10 cellular contexts compared by ENCODE assay signal in the genomic region with DNA sequence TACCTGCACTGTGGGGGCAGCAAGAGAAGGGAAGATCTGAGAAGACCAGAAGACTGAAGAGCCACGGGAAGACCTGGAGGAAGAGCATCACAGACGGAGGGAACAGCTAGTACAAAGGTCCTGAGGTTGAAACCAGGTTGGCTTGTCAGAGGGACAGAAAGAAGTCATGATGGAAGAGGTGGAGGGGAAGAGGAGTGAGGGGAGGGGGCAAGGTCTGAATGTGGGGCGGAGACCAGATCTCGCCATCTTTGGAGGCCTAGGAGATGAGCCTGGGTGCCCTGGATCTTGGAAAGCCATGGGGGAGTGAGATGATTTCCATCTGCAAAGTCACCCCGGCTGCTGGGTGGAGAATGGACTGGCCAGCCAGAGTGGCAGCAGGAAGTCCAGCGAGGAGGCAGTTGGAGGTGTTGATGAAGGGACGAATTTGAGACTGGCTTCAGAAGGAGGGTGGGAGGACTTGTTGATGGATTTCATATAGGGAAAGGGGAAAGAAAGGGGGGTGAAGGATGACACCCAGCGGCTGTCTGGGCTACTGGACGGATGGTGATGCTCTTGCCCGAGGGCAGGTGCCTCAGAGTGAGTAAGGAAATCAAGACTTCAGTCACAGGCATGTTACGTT. TPM values are rescaled to one million over a fixed set of nuclear protein-coding genes. Genes with fewer than 3 reads are reported as not detected.
A peak's percentile ranks its signal among the peaks of the same experiment; 100 is the strongest.
DNase-seq lines count a peak whose midpoint lies in the region; ATAC-seq and TF ChIP-seq lines count a peak whose summit lies in the region.
"Had no signal": no experiment of that assay in that cellular context is flagged by ENCODE, and none has a peak within 500 bp of the region (broad histone marks: within the 10 kb centered on the region; RNA-seq: fewer than 3 reads in every experiment).

No MANE protein-coding gene starts in this region.

- no peak overlapping the region for H3K27ac ChIP-seq in DOHH2 (ENCODE audit: low read depth, low read length)
- H3K27ac ChIP-seq in Peyer's patch, result peak overlapping the region; percentile 73 to 96 (median 86)
- H3K27ac ChIP-seq in sigmoid colon, result peak overlapping the region; percentile 85 to 92 (median 90)

- peak overlapping the region; percentile 88 for H3K4me3 ChIP-seq in DOHH2 (ENCODE audit: low read length)
- H3K4me3 ChIP-seq in Peyer's patch, result no peak overlapping the region
- no peak overlapping the region for H3K4me3 ChIP-seq in epithelial cell of esophagus (ENCODE audit: low read length)
- H3K4me3 ChIP-seq in sigmoid colon, result no peak overlapping the region
- H3K4me3 ChIP-seq: smooth muscle cell had no signal

- H3K4me2 ChIP-seq in DOHH2 (ENCODE audit: low read length), result peak overlapping the region; percentile 99
- H3K4me2 ChIP-seq: smooth muscle cell had no signal

- no peaks in the 10 kb centered on the region for H4K20me1 ChIP-seq in DOHH2 (ENCODE audit: control insufficient read depth, insufficient read depth, low read depth, low read length)

- H3F3A ChIP-seq in DOHH2 (ENCODE audit: control insufficient read depth, insufficient read depth), result peaks cover 5% of the 10 kb centered on the region

- H3K27me3 ChIP-seq in DOHH2 (ENCODE audit: control insufficient read depth, low read length) (no peaks in the 10 kb centered on the region), Peyer's patch (no peaks in the 10 kb centered on the region), sigmoid colon (no peaks in the 10 kb centered on the region)

- intact Hi-C loops in sigmoid colon (cut with DNase I), result no loop called here

- ATAC-seq in GM19452 (IDR thresholded peaks at IDR 0.05; ENCODE audit: unreplicated experiment), result no peak
- ATAC-seq in GM18498 (IDR thresholded peaks at IDR 0.05; ENCODE audit: unreplicated experiment), result no peak

- H3K9me2 ChIP-seq in DOHH2 (replicated peaks; ENCODE audit: control insufficient read depth, low read length), result no peaks in the 10 kb centered on the region

- TF ChIP-seq EP300 in sigmoid colon (IDR thresholded peaks at IDR 0.05), result no peak

- WGBS in sigmoid colon, 2 donors, result 85 to 86% methylated on average over 11 of the region's 11 CpGs

- peaks cover 23% of the 10 kb centered on the region for H3K4me1 ChIP-seq in DOHH2 (ENCODE audit: control insufficient read depth, low read length)
- H3K4me1 ChIP-seq in Peyer's patch, result peaks cover 0 to 5% (median 0%) of the 10 kb centered on the region in 4 donors
- peaks cover 0 to 11% (median 6%) of the 10 kb centered on the region in 4 donors for H3K4me1 ChIP-seq in sigmoid colon

- DNase-seq in Peyer's patch (no peak), epithelial cell of esophagus (ENCODE audit: low read depth) (peak; percentile 93), sigmoid colon (peak; percentile 64), D341Med (ENCODE audit: low spot score) (no peak)
- DNase-seq in effector CD8-positive, alpha-beta T cell (lab: John Stamatoyannopoulos, UW), result no peak
- DNase-seq: hypothalamus had no signal

- TF ChIP-seq CTCF in DOHH2 (IDR thresholded peaks at IDR 0.05; ENCODE audit: low read depth, low read length, poor library complexity, severe bottlenecking), result no peak
- no peak for TF ChIP-seq CTCF in Peyer's patch (IDR thresholded peaks at IDR 0.05)
- no peak for TF ChIP-seq CTCF in epithelial cell of esophagus (IDR thresholded peaks at IDR 0.05; ENCODE audit: insufficient read depth, low read depth, low read length, missing control alignments)
- TF ChIP-seq CTCF in sigmoid colon (IDR thresholded peaks at IDR 0.05), result no peak

- H3K9me3 ChIP-seq in DOHH2 (ENCODE audit: control insufficient read depth, insufficient read depth, low read length), result no peaks in the 10 kb centered on the region
- H3K9me3 ChIP-seq in Peyer's patch, result no peaks in the 10 kb centered on the region
- no peaks in the 10 kb centered on the region for H3K9me3 ChIP-seq in sigmoid colon

- H3K79me2 ChIP-seq in DOHH2 (ENCODE audit: control insufficient read depth, low read length), result no peaks in the 10 kb centered on the region

- H3K36me3 ChIP-seq in DOHH2 (ENCODE audit: control insufficient read depth, low read length) (peaks cover 3% of the 10 kb centered on the region; the same call in 1 of the 2 replicates), Peyer's patch (no peaks in the 10 kb centered on the region), sigmoid colon (no peaks in the 10 kb centered on the region)

- TF ChIP-seq POLR2A in Peyer's patch (IDR thresholded peaks at IDR 0.05), result no peak
- TF ChIP-seq POLR2A in sigmoid colon (IDR thresholded peaks at IDR 0.05), result no peak

RNA-seq across cellular contexts. Expression of gene UBC, which starts 14.6 kb away (rescaled TPM):
- 1,000 to 10,000 TPM in 3 of 4 donors, 100 to 1,000 TPM in 1; 898 to 2,531 (median 1,185) TPM for total RNA-seq in Peyer's patch
- total RNA-seq in sigmoid colon, result 1,000 to 10,000 TPM; 1,126 to 1,785 (median 1,332) TPM
- 1,000 to 10,000 TPM; 1,056 to 1,508 (median 1,064) TPM for polyA plus RNA-seq in sigmoid colon

RNA-seq across cellular contexts. Expression of gene DHX37, which starts 59.9 kb away (rescaled TPM):
- total RNA-seq in Peyer's patch, result 10 to 100 TPM in 3 of 4 donors, 1 to 10 TPM in 1; 9.5 to 42.1 (median 23.5) TPM
- 10 to 100 TPM in 1 of 4 donors, 1 to 10 TPM in 3; 5.0 to 10.3 (median 7.6) TPM for total RNA-seq in sigmoid colon
- 10 to 100 TPM in 1 of 3 donors, 1 to 10 TPM in 2; 3.9 to 18.3 (median 4.8) TPM for polyA plus RNA-seq in sigmoid colon

Comparison
In these comparisons a context has a peak if more than half of its experiments do, and no peak if none do; other contexts are left out.
1. DNase-seq: peak in epithelial cell of esophagus (single experiment) and sigmoid colon (single experiment); none in Peyer's patch (0 of 3), D341Med (single experiment) and effector CD8-positive, alpha-beta T cell (single experiment).